In genomic region chr4:181693517-181693916, GRCh38 we compare ENCODE assay signal across 31 cellular contexts.
"Had no signal": no experiment of that assay in that cellular context is flagged by ENCODE, and none has a peak within 500 bp of the region (broad histone marks: within the 10 kb centered on the region; RNA-seq: fewer than 3 reads in every experiment).

No MANE protein-coding gene starts in this region.

- H3K4me3 ChIP-seq: coronary artery, esophagus squamous epithelium, heart right ventricle, lung, mucosa of descending colon, prostate gland, right atrium auricular region, smooth muscle cell, suprapubic skin, transverse colon, upper lobe of right lung, vagina had no signal

- H3K36me3 ChIP-seq: esophagus squamous epithelium, heart right ventricle, prostate gland, right atrium auricular region, suprapubic skin, transverse colon, upper lobe of right lung, vagina had no signal

- H3K27me3 ChIP-seq: esophagus squamous epithelium, heart right ventricle, right atrium auricular region, suprapubic skin, transverse colon, upper lobe of right lung, vagina had no signal

- H3K79me2 ChIP-seq: parathyroid adenoma had no signal

- H3K4me3 Mint-ChIP-seq: memory B cell; mesothelial cell of epicardium; naive B cell; natural killer cell treated with Interleukin-12 subunit alpha and Interleukin-12 subunit beta and Interleukin-15 and Interleukin-18, amount 100 ng/mL, for 72 hours; neural crest cell; stimulated activated naive CD8-positive, alpha-beta T cell treated with anti-CD3 and anti-CD28 coated beads, Interleukin-15, amount 100 ng/mL, for 72 hours had no signal

- H3K4me2 ChIP-seq: smooth muscle cell had no signal

- H3K9me3 ChIP-seq: esophagus squamous epithelium, heart right ventricle, mucosa of descending colon, prostate gland, right atrium auricular region, suprapubic skin, transverse colon, upper lobe of right lung, vagina had no signal

- H3K4me1 Mint-ChIP-seq: memory B cell; mesothelial cell of epicardium; naive B cell; stimulated activated naive CD8-positive, alpha-beta T cell treated with anti-CD3 and anti-CD28 coated beads, Interleukin-15, amount 100 ng/mL, for 72 hours had no signal

- ATAC-seq: heart right ventricle; mucosa of descending colon; natural killer cell treated with Interleukin-12 subunit alpha and Interleukin-12 subunit beta and Interleukin-15 and Interleukin-18, amount 100 ng/mL, for 72 hours; sciatic nerve; stimulated activated naive CD8-positive, alpha-beta T cell treated with anti-CD3 and anti-CD28 coated beads, Interleukin-15, amount 100 ng/mL, for 72 hours; upper lobe of right lung had no signal

- H3K27ac ChIP-seq: coronary artery, esophagus squamous epithelium, heart right ventricle, parathyroid adenoma, prostate gland, right atrium auricular region, suprapubic skin, transverse colon, upper lobe of right lung, vagina had no signal

- DNase-seq: dermis blood vessel endothelial cell; effector memory CD4-positive, alpha-beta T cell; erythroblast; esophagus squamous epithelium; foreskin melanocyte; glutamatergic neuron; heart right ventricle; hippocampal formation; mucosa of descending colon; naive B cell; stimulated activated CD4-positive, alpha-beta T cell treated with anti-CD3 and anti-CD28 coated beads, Interleukin-12 subunit alpha, Interleukin-12 subunit beta, amount 100 ng/mL, for 4 hours; stimulated activated CD4-positive, alpha-beta T cell treated with anti-CD3 and anti-CD28 coated beads, Interleukin-1b, Interleukin-23, amount 100 ng/mL, for 48 hours; stimulated activated CD4-positive, alpha-beta T cell treated with anti-CD3 and anti-CD28 coated beads, Interleukin-4, amount 100 ng/mL, for 1 hour; stimulated activated CD8-positive, alpha-beta memory T cell treated with anti-CD3 and anti-CD28 coated beads, Interleukin-4, amount 100 ng/mL, for 48 hours; stimulated activated naive CD4-positive, alpha-beta T cell; stimulated activated naive CD8-positive, alpha-beta T cell treated with anti-CD3 and anti-CD28 coated beads, Interleukin-15, amount 100 ng/mL, for 72 hours; transverse colon; upper lobe of right lung had no signal

- H3K9me3 Mint-ChIP-seq: memory B cell had no signal

- H3K27ac Mint-ChIP-seq: memory B cell; mesothelial cell of epicardium; naive B cell; natural killer cell treated with Interleukin-12 subunit alpha and Interleukin-12 subunit beta and Interleukin-15 and Interleukin-18, amount 100 ng/mL, for 72 hours; stimulated activated naive CD8-positive, alpha-beta T cell treated with anti-CD3 and anti-CD28 coated beads, Interleukin-15, amount 100 ng/mL, for 72 hours had no signal

- H3K36me3 Mint-ChIP-seq: memory B cell; mesothelial cell of epicardium; naive B cell; natural killer cell treated with Interleukin-12 subunit alpha and Interleukin-12 subunit beta and Interleukin-15 and Interleukin-18, amount 100 ng/mL, for 72 hours had no signal

- H3K4me1 ChIP-seq: esophagus squamous epithelium, heart right ventricle, parathyroid adenoma, prostate gland, right atrium auricular region, suprapubic skin, transverse colon, upper lobe of right lung, vagina had no signal

- H3K27me3 Mint-ChIP-seq: memory B cell; naive B cell; natural killer cell treated with Interleukin-12 subunit alpha and Interleukin-12 subunit beta and Interleukin-15 and Interleukin-18, amount 100 ng/mL, for 72 hours; stimulated activated naive CD8-positive, alpha-beta T cell treated with anti-CD3 and anti-CD28 coated beads, Interleukin-15, amount 100 ng/mL, for 72 hours had no signal

- H2AFZ ChIP-seq: parathyroid adenoma had no signal
